In the genomic region with DNA sequence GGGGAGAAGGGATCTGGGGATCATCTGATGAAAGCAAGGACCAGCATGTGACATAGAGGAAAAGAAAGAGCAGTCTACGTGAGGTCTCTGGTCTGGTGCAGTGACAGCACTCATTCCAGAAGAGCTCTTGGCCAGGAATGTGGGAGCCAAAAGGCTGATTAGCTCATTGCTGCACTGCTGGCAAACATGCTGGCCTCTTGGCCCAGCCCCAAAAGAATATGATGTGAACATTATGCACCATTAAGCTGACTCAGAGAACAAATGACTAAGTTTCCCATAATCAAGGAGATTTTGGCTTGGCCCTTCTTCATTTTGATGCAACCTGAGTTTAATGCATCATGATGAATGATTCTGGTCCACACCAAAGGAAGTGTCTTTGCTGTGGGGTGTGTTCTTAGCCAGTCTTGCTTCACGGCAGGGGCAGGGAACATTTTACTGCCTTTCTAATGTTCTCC, we compare ENCODE assay signal across 9 cellular contexts. TPM values are rescaled to one million over a fixed set of nuclear protein-coding genes. Genes with fewer than 3 reads are reported as not detected.
DNase-seq lines count a peak whose midpoint lies in the region; ATAC-seq and TF ChIP-seq lines count a peak whose summit lies in the region.
"Had no signal": no experiment of that assay in that cellular context is flagged by ENCODE, and none has a peak within 500 bp of the region (broad histone marks: within the 10 kb centered on the region; RNA-seq: fewer than 3 reads in every experiment).

No MANE protein-coding gene starts in this region.

- no peak for ATAC-seq in GM18505 (IDR thresholded peaks at IDR 0.05; ENCODE audit: unreplicated experiment)
- ATAC-seq: GM12878 had no signal

- peak overlapping the region; percentile 13 for H3K27ac ChIP-seq in epithelial cell of prostate

- DNase-seq in GM04503 (ENCODE audit: low read depth) (peak; percentile 96), NCI-H446 (lab: John Stamatoyannopoulos, UW) (peak; percentile 68 to 92), epithelial cell of prostate (ENCODE audit: low read depth, low spot score) (peak; percentile 56), pulmonary artery endothelial cell (ENCODE audit: low read depth, low spot score) (peak; percentile 3), SK-N-DZ (ENCODE audit: low spot score) (no peak), superior temporal gyrus (ENCODE audit: extremely low spot score) (no peak), NCI-H2227 treated with DMSO at 0.1 percent for 48 hours (lab: John Stamatoyannopoulos, UW) (no peak)

- TF ChIP-seq POLR2A in GM18505 (IDR thresholded peaks at IDR 0.05; ENCODE audit: borderline replicate concordance, extremely low read depth, insufficient read depth, insufficient read length), result no peak

RNA-seq across cellular contexts. Expression of a gene that starts 55.0 kb away (rescaled TPM):
- total RNA-seq in pulmonary artery endothelial cell, result 0.13 and 0.14 TPM in 2 replicates
- 9.5 and 10.4 TPM in 2 replicates for polyA plus RNA-seq in SK-N-DZ (2014; cell fraction: cytosol; rRNA removed)
- polyA plus RNA-seq in SK-N-DZ (2014; cell fraction: nucleus; rRNA removed), result 10.2 and 11.6 TPM in 2 replicates

Comparison
In these comparisons a context has a peak if more than half of its experiments do, and no peak if none do; other contexts are left out.
1. DNase-seq: peak in GM04503 (single experiment), NCI-H446 (2 of 2), epithelial cell of prostate (single experiment) and pulmonary artery endothelial cell (single experiment); none in SK-N-DZ (single experiment), superior temporal gyrus (single experiment) and NCI-H2227 treated with DMSO at 0.1 percent for 48 hours (single experiment).